Comparison of ENCODE assay signal across 2 cellular contexts in the genomic region with DNA sequence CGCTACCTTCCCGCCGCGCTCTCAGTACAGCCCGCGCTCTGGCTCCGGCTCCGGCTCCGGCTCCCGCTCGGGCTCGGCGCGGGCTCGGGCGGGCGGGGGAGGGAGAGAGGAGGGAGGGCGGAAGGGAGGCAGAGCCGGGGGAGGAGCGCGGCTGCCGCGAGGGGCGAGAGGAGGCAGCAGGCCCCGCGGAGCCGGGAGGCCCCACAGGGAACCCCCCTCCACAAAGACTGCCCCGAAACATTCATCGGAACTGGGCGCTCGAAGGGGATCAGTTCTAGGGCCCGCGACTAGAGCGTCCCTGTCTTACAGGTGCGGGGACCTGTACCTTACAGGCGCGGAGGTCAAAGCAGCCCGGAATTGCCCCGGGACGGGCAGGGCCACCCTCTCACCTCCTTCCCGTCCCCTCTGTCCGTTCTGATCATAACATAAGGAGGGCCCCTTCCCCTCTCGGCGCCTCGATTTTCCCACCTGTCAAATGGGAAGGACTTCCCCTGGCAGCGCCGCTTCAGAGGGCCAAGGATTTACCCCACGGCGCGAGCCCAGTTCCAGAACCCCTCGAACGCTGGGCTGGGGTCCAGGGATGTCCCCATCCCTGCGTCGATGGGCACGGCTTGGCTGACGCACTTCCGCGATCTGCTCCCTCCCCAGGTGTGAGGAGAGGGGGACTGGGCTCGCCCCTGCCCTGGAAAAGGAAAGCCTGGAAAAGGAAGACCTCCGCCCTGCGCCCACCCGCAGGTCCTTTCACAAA.
TF ChIP-seq lines count a peak whose summit lies in the region.

A gene (minus strand): TSS at position 40 of the 748 bp plus-strand sequence. CDS start 407 bp downstream, outside the sequence.

TF ChIP-seq in HEK293T, 16 proteins besides CTCF, POLR2A, EP300 and RAD21:
- TF ChIP-seq CTBP1 (IDR thresholded peaks at IDR 0.05; ENCODE audit: borderline replicate concordance) (no peak), BHLHE40 (IDR thresholded peaks at IDR 0.05; ENCODE audit: borderline replicate concordance) (no peak), NFRKB (IDR thresholded peaks at IDR 0.05) (no peak), HDGF (IDR thresholded peaks at IDR 0.05; ENCODE audit: borderline replicate concordance) (no peak), ARNT (IDR thresholded peaks at IDR 0.05) (no peak), SUZ12 (IDR thresholded peaks at IDR 0.05) (no peak), LEF1 (IDR thresholded peaks at IDR 0.05; ENCODE audit: borderline replicate concordance) (no peak), ELF4 (IDR thresholded peaks at IDR 0.05) (no peak), L3MBTL2 (conservative IDR thresholded peaks at IDR 0.05) (no peak), TARDBP (IDR thresholded peaks at IDR 0.05) (no peak), ZNF384 (IDR thresholded peaks at IDR 0.05) (no peak), SP1 (IDR thresholded peaks at IDR 0.05) (no peak), FOXA1 (IDR thresholded peaks at IDR 0.05) (no peak), FOXM1 (IDR thresholded peaks at IDR 0.05; ENCODE audit: borderline replicate concordance) (no peak), FOXK2 (IDR thresholded peaks at IDR 0.05) (no peak)
- TF ChIP-seq, protein P1, sequence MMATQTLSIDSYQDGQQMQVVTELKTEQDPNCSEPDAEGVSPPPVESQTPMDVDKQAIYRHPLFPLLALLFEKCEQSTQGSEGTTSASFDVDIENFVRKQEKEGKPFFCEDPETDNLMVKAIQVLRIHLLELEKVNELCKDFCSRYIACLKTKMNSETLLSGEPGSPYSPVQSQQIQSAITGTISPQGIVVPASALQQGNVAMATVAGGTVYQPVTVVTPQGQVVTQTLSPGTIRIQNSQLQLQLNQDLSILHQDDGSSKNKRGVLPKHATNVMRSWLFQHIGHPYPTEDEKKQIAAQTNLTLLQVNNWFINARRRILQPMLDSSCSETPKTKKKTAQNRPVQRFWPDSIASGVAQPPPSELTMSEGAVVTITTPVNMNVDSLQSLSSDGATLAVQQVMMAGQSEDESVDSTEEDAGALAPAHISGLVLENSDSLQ (IDR thresholded peaks at IDR 0.05): no peak

TF ChIP-seq in endothelial cell of umbilical vein, 7 proteins besides CTCF, POLR2A, EP300 and RAD21:
- TF ChIP-seq EZH2 (IDR thresholded peaks at IDR 0.05; ENCODE audit: borderline replicate concordance, low read depth, low read length, severe bottlenecking) (peak; percentile 67), JUN (IDR thresholded peaks at IDR 0.05; ENCODE audit: borderline replicate concordance, insufficient read depth, insufficient read length, low read depth) (no peak)
TF ChIP-seq in endothelial cell of umbilical vein: peak in this region for 1.
